20 cellular contexts compared by ENCODE assay signal in the genomic region with DNA sequence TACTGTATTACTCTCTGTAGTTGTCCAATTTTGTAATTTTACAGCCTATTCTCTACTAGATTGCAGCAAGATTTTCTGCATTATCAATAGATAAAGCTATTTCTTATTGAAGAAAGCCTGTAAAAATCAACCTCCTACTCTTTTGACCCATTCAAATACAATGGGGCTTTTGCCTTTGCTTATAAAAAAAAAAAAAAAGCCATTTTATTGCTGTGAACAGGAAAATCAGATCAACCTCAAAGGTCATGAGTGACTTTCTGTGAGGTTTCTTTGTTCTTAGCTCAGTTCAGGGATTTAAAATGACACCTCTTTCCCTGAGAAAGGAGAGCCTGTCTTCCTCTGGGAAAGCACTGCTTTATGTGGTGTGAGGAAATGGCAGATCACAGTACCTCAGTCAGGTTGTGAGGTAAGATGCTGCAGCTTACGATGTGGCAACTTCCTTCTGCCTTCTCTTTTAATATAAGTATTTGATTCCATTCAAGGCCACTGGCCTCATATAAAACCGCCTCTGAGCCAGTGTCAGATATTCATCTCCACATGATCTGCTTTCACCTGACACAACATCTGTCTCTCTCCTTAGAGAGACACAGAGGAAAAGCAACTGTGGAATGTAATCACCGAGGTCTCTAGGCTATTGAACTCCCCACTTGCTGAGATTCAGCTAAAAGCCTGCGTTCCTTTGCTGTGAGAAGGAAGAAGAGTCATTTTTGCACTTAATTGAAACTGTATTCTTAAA.
"Had no signal": no experiment of that assay in that cellular context is flagged by ENCODE, and none has a peak within 500 bp of the region (broad histone marks: within the 10 kb centered on the region; RNA-seq: fewer than 3 reads in every experiment).

No MANE protein-coding gene starts in this region.

- H3K9me3 Mint-ChIP-seq: activated CD8-positive, alpha-beta T cell treated with anti-CD3 and anti-CD28 coated beads for 36 hours; activated T-helper 1 cell treated with anti-CD3 and anti-CD28 coated beads, Interleukin-12 subunit alpha, Interleukin-12 subunit beta, Interleukin-2, Interleukin-4 antibody, amounts not matched to agents 30 ng/mL and 10 ng/mL and 1 ng/mL, durations not matched to agents 14 hours and 24 hours and 36 hours had no signal

- H3K27ac Mint-ChIP-seq: activated CD8-positive, alpha-beta T cell treated with anti-CD3 and anti-CD28 coated beads for 36 hours; activated T-helper 1 cell treated with anti-CD3 and anti-CD28 coated beads, Interleukin-12 subunit alpha, Interleukin-12 subunit beta, Interleukin-2, Interleukin-4 antibody, amounts not matched to agents 30 ng/mL and 10 ng/mL and 1 ng/mL, durations not matched to agents 14 hours and 24 hours and 36 hours had no signal

- FAIRE-seq: bronchial epithelial cell, endothelial cell of umbilical vein, islet of Langerhans had no signal

- DNase-seq: activated CD4-positive, alpha-beta T cell treated with anti-CD3 and anti-CD28 coated beads for 4 hours; activated CD8-positive, alpha-beta memory T cell treated with anti-CD3 and anti-CD28 coated beads, Interleukin-2, amount 50 U/mL, for 48 hours; activated CD8-positive, alpha-beta T cell treated with anti-CD3 and anti-CD28 coated beads for 36 hours; activated naive CD4-positive, alpha-beta T cell; dorsolateral prefrontal cortex; heart left ventricle; left ventricle myocardium inferior; mesenchymal stem cell; right lobe of liver; stimulated activated CD4-positive, alpha-beta T cell treated with anti-CD3 and anti-CD28 coated beads, Interleukin-1b, Interleukin-23, amount 100 ng/mL, for 48 hours; stimulated activated naive CD8-positive, alpha-beta T cell treated with anti-CD3 and anti-CD28 coated beads, Interleukin-15, Interleukin-2, amounts not matched to agents 100 U/mL and 50 U/mL, for 24 hours; T-helper 9 cell; upper lobe of right lung had no signal

- H3K27me3 ChIP-seq: ascending aorta, dorsolateral prefrontal cortex, heart left ventricle, neutrophil, right lobe of liver, upper lobe of right lung had no signal

- H3K36me3 ChIP-seq: ascending aorta, heart left ventricle, left ventricle myocardium inferior, neutrophil, prostate gland, right lobe of liver, upper lobe of right lung had no signal

- H3K27ac ChIP-seq: ascending aorta, dorsolateral prefrontal cortex, heart left ventricle, left ventricle myocardium inferior, neutrophil, prostate gland, right lobe of liver, upper lobe of right lung had no signal

- H3K4me1 ChIP-seq: ascending aorta, heart left ventricle, left ventricle myocardium inferior, prostate gland, right lobe of liver, upper lobe of right lung had no signal

- H3K4me3 ChIP-seq: ascending aorta, dorsolateral prefrontal cortex, heart left ventricle, left ventricle myocardium inferior, prostate gland, right lobe of liver, upper lobe of right lung had no signal

- ATAC-seq: activated CD8-positive, alpha-beta T cell treated with anti-CD3 and anti-CD28 coated beads for 36 hours; heart left ventricle; right lobe of liver; stimulated activated naive CD8-positive, alpha-beta T cell treated with anti-CD3 and anti-CD28 coated beads, Interleukin-15, Interleukin-2, amounts not matched to agents 100 U/mL and 50 U/mL, for 24 hours; upper lobe of right lung had no signal

- H3K9me3 ChIP-seq: ascending aorta, neutrophil, prostate gland, right lobe of liver, upper lobe of right lung had no signal

- H3K4me3 Mint-ChIP-seq: activated CD8-positive, alpha-beta T cell treated with anti-CD3 and anti-CD28 coated beads for 36 hours; activated T-helper 1 cell treated with anti-CD3 and anti-CD28 coated beads, Interleukin-12 subunit alpha, Interleukin-12 subunit beta, Interleukin-2, Interleukin-4 antibody, amounts not matched to agents 30 ng/mL and 10 ng/mL and 1 ng/mL, durations not matched to agents 14 hours and 24 hours and 36 hours had no signal
